In the genomic region with DNA sequence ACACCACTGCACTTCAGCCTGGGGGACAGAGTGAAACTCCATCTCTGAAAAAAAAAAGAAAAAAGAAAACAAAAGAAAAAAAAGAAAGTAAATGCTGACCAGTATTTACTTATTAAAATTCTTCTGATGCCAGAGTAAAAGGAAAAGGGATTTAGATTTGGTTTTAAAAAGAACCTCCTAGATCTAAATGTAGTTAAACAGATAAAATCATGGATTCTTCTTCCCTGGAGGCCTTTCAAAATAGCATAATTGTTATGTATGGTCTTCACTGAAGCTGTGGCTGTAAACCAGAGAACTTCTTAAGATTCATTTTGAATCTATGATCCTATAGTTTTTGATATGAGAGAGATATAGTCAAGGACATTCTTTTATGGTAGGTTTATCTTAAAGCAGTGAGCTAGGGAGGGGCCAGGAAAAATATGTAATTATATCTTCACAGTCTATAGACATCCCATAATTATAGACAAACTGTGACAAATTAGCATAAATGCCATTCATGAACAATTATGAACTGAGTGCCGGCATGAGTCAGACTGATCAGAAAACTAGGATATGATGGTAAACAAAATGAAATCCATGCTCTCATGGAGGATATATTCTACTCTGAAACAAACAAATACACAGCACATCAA, we compare ENCODE assay signal across 21 cellular contexts.
"Had no signal": no experiment of that assay in that cellular context is flagged by ENCODE, and none has a peak within 500 bp of the region (broad histone marks: within the 10 kb centered on the region; RNA-seq: fewer than 3 reads in every experiment).

No MANE protein-coding gene starts in this region.

- H3K9me3 ChIP-seq: prostate gland, right atrium auricular region, stomach, testis, tibial artery, upper lobe of right lung, uterus had no signal

- H3K36me3 ChIP-seq: prostate gland, right atrium auricular region, stomach, tibial artery, upper lobe of right lung, uterus had no signal

- H3K27me3 ChIP-seq: dorsolateral prefrontal cortex, right atrium auricular region, stomach, testis, tibial artery, upper lobe of right lung, uterus had no signal

- H3K4me1 Mint-ChIP-seq: naive thymus-derived CD8-positive, alpha-beta T cell; nephron progenitor cell had no signal

- H3K36me3 Mint-ChIP-seq: memory B cell; stimulated activated effector memory CD8-positive, alpha-beta T cell treated with anti-CD3 and anti-CD28 coated beads, Interleukin-12 subunit alpha, Interleukin-12 subunit beta, amount 100 ng/mL, for 72 hours had no signal

- DNase-seq: dorsolateral prefrontal cortex; effector CD4-positive, alpha-beta T cell; hypothalamus; naive thymus-derived CD8-positive, alpha-beta T cell; nephron progenitor cell; nucleus accumbens; stimulated activated CD4-positive, alpha-beta T cell treated with anti-CD3 and anti-CD28 coated beads, Interleukin-2, amount 100 ng/mL, for 24 hours; stimulated activated CD4-positive, alpha-beta T cell treated with anti-CD3 and anti-CD28 coated beads, Interleukin-4, amount 100 ng/mL, for 24 hours; stimulated activated naive CD4-positive, alpha-beta T cell treated with Interleukin-2 at 50 U/mL for 16 hours; stomach; testis; tibial artery; upper lobe of right lung; uterus had no signal

- ATAC-seq: left lobe of liver; naive thymus-derived CD8-positive, alpha-beta T cell; sciatic nerve; stimulated activated effector memory CD8-positive, alpha-beta T cell treated with anti-CD3 and anti-CD28 coated beads, Interleukin-12 subunit alpha, Interleukin-12 subunit beta, amount 100 ng/mL, for 72 hours; upper lobe of right lung had no signal

- H3K27ac Mint-ChIP-seq: memory B cell; naive thymus-derived CD8-positive, alpha-beta T cell; nephron progenitor cell; stimulated activated effector memory CD8-positive, alpha-beta T cell treated with anti-CD3 and anti-CD28 coated beads, Interleukin-12 subunit alpha, Interleukin-12 subunit beta, amount 100 ng/mL, for 72 hours had no signal

- H3K27ac ChIP-seq: dorsolateral prefrontal cortex, prostate gland, right atrium auricular region, stomach, testis, tibial artery, upper lobe of right lung, uterus had no signal

- H3K4me3 Mint-ChIP-seq: memory B cell; naive thymus-derived CD8-positive, alpha-beta T cell; nephron progenitor cell; stimulated activated effector memory CD8-positive, alpha-beta T cell treated with anti-CD3 and anti-CD28 coated beads, Interleukin-12 subunit alpha, Interleukin-12 subunit beta, amount 100 ng/mL, for 72 hours had no signal

- H3K4me1 ChIP-seq: prostate gland, right atrium auricular region, stomach, testis, tibial artery, upper lobe of right lung, uterus had no signal

- H3K27me3 Mint-ChIP-seq: memory B cell; naive thymus-derived CD8-positive, alpha-beta T cell had no signal

- H3K4me3 ChIP-seq: dorsolateral prefrontal cortex, lung, prostate gland, right atrium auricular region, stomach, testis, tibial artery, upper lobe of right lung, uterus had no signal
